16 cellular contexts compared by ENCODE assay signal in the genomic region with DNA sequence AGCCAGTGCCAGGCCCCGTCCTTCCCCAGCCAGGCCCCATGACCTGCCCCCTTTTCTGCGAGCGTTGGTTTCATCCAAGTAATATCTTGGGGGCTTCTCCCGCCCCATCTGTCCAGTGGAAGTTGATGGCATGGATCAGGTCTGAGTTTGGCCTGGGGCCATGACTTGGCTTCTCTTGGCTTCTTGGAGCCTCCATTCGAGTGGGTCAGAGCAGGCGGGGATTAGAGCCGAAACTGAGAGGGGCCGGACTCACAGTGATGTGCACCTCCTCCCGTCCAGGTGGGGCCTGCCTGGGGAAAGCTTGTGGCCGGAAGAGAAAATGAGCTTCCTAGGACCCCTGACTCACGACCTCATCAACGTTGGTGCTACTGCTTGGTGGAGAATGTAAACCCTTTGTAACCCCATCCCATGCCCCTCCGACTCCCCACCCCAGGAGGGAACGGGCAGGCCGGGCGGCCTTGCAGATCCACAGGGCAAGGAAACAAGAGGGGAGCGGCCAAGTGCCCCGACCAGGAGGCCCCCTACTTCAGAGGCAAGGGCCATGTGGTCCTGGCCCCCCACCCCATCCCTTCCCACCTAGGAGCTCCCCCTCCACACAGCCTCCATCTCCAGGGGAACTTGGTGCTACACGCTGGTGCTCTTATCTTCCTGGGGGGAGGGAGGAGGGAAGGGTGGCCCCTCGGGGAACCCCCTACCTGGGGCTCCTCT. TPM values are rescaled to one million over a fixed set of nuclear protein-coding genes. Genes with fewer than 3 reads are reported as not detected.
DNase-seq lines count a peak whose midpoint lies in the region; ATAC-seq and TF ChIP-seq lines count a peak whose summit lies in the region.
"Had no signal": no experiment of that assay in that cellular context is flagged by ENCODE, and none has a peak within 500 bp of the region (broad histone marks: within the 10 kb centered on the region; RNA-seq: fewer than 3 reads in every experiment).

No MANE protein-coding gene starts in this region.

- peaks cover 5% of the 10 kb centered on the region for H3F3A ChIP-seq in SK-N-SH (replicated peaks; ENCODE audit: insufficient read depth)

- no peaks in the 10 kb centered on the region for H3K4me1 ChIP-seq in SK-N-SH (ENCODE audit: control insufficient read depth in 1 of 2, insufficient read depth in 2 of 2, low read depth in 1 of 2, low read length in 1 of 2)
- H3K4me1 ChIP-seq in lower lobe of right lung: no peaks in the 10 kb centered on the region
- H3K4me1 ChIP-seq in thoracic aorta (ENCODE audit: control insufficient read depth in 1 of 2, low read depth in 2 of 2): no peaks in the 10 kb centered on the region
- H3K4me1 ChIP-seq: heart left ventricle, prostate gland, testis had no signal

- TF ChIP-seq CTCF in SK-N-SH (IDR thresholded peaks at IDR 0.05): no peak
- TF ChIP-seq CTCF in RWPE1 (conservative IDR thresholded peaks at IDR 0.05; ENCODE audit: low read depth): no peak
- TF ChIP-seq CTCF in lower lobe of right lung (IDR thresholded peaks at IDR 0.05): no peak
- TF ChIP-seq CTCF in thoracic aorta (IDR thresholded peaks at IDR 0.05): no peak

- no peak for TF ChIP-seq EP300 in SK-N-SH (IDR thresholded peaks at IDR 0.05; ENCODE audit: borderline replicate concordance in 1 of 2, low read depth in 1 of 2, low read length in 1 of 2)

- H3K9ac ChIP-seq in SK-N-SH: no peak overlapping the region

- H3K79me2 ChIP-seq in SK-N-SH (ENCODE audit: insufficient read depth): no peaks in the 10 kb centered on the region

- ATAC-seq in SK-N-SH treated with all-trans-retinoic acid at 6 μM for 48 hours: no peak
- ATAC-seq in lower lobe of right lung: peak in 1 of 2 donors; percentile 3
- peak; percentile 11 for ATAC-seq in thoracic aorta (ENCODE audit: insufficient number of reproducible peaks, low FRiP score, low read depth)
- ATAC-seq in activated CD4-positive, CD25-positive, alpha-beta regulatory T cell treated with anti-CD3 and anti-CD28 coated beads, Interleukin-2, amount 50 U/mL, for 24 hours: no peak
- ATAC-seq in HG03095 (IDR thresholded peaks at IDR 0.05; ENCODE audit: unreplicated experiment): no peak

- DNase-seq in SK-N-SH (no peak), RWPE1 (ENCODE audit: low spot score) (no peak), lower lobe of right lung (peak; percentile 43), thoracic aorta (ENCODE audit: low spot score) (no peak), AG20443 (ENCODE audit: low spot score) (no peak)

- TF ChIP-seq RAD21 in SK-N-SH (IDR thresholded peaks at IDR 0.05; ENCODE audit: low read length): no peak

- WGBS in SK-N-SH (ENCODE audit: low lambda C conversion rate): 88% methylated on average over 17 of the region's 20 CpGs

- H3K4me3 ChIP-seq in SK-N-SH (ENCODE audit: low read depth in 2 of 2, low read length in 1 of 2) (no peak overlapping the region), lower lobe of right lung (no peak overlapping the region), thoracic aorta (no peak overlapping the region)
- H3K4me3 ChIP-seq: heart left ventricle, prostate gland, testis had no signal

- H3K9me2 ChIP-seq in SK-N-SH: no peaks in the 10 kb centered on the region

- H3K27ac ChIP-seq in SK-N-SH (ENCODE audit: low read depth in 2 of 2, low read length in 1 of 2): no peak overlapping the region
- 0 out of 2 replicates have a peak overlapping the region, but pooled peaks have one; percentile 50 for H3K27ac ChIP-seq in RWPE1
- no peak overlapping the region for H3K27ac ChIP-seq in lower lobe of right lung
- H3K27ac ChIP-seq in thoracic aorta: peak overlapping the region; percentile 37 to 62
- H3K27ac ChIP-seq: 22Rv1, epithelial cell of prostate, prostate gland, testis had no signal

- intact Hi-C loops in lower lobe of right lung (cut with DNase I): no loop called here

- no peaks in the 10 kb centered on the region for H4K20me1 ChIP-seq in SK-N-SH (ENCODE audit: insufficient read depth)

- H3K36me3 ChIP-seq in SK-N-SH (replicated peaks in 1 of 2; ENCODE audit: control insufficient read depth in 1 of 2, insufficient read depth in 2 of 2, low read length in 1 of 2) (no peaks in the 10 kb centered on the region), lower lobe of right lung (peaks cover 23% of the 10 kb centered on the region), thoracic aorta (peaks cover 33% of the 10 kb centered on the region)
- H3K36me3 ChIP-seq: prostate gland had no signal

- peak overlapping the region; percentile 29; the same call in 1 of the 2 replicates for H2AFZ ChIP-seq in SK-N-SH (ENCODE audit: low read depth)

- no peak overlapping the region for H3K4me2 ChIP-seq in SK-N-SH

- H3K27me3 ChIP-seq in SK-N-SH (ENCODE audit: insufficient read depth) (no peaks in the 10 kb centered on the region), lower lobe of right lung (ENCODE audit: low read depth) (no peaks in the 10 kb centered on the region), thoracic aorta (replicated peaks; ENCODE audit: insufficient read depth) (no peaks in the 10 kb centered on the region)
- H3K27me3 ChIP-seq: heart left ventricle, testis had no signal

- no peaks in the 10 kb centered on the region for H3K9me3 ChIP-seq in SK-N-SH
- no peaks in the 10 kb centered on the region for H3K9me3 ChIP-seq in lower lobe of right lung
- no peaks in the 10 kb centered on the region for H3K9me3 ChIP-seq in thoracic aorta
- H3K9me3 ChIP-seq: heart left ventricle, prostate gland, testis had no signal

- POLR2A ChIA-PET in SK-N-SH (lab: Yijun Ruan, JAX) (interaction anchor here (0.9 kb wide), 1 partner anchor 105 kb away, joined by 4 read pairs; a partner anchor contains a TSS), RWPE1 (lab: Yijun Ruan, JAX; ENCODE audit: low non-redundant PET) (no interaction called here)

- CTCF ChIA-PET in SK-N-SH (lab: Yijun Ruan, JAX) (interaction anchor here (0.6 to 7.4 kb wide), 35 partner anchors 10 to 332 kb away, joined by 3 to 54 read pairs (median 4); a partner anchor contains a TSS), RWPE1 (lab: Yijun Ruan, JAX) (interaction anchor here (0.6 to 1.1 kb wide), 17 partner anchors 9 to 332 kb away, joined by 3 to 6 read pairs (median 3); a partner anchor contains a TSS)

TF ChIP-seq in SK-N-SH, 30 proteins besides CTCF, POLR2A, EP300 and RAD21 (continues in another document):
- TF ChIP-seq JUND (IDR thresholded peaks at IDR 0.05) (no peak), MXI1 (IDR thresholded peaks at IDR 0.05; ENCODE audit: low read depth, low read length) (no peak), MEF2A (IDR thresholded peaks at IDR 0.05; ENCODE audit: borderline replicate concordance, low read depth) (no peak), NRF1 (IDR thresholded peaks at IDR 0.05; ENCODE audit: low read depth, low read length) (no peak), RXRA (IDR thresholded peaks at IDR 0.05; ENCODE audit: borderline replicate concordance, low read depth) (no peak), YY1 (IDR thresholded peaks at IDR 0.05; ENCODE audit: low read depth) (no peak), NFIC (IDR thresholded peaks at IDR 0.05; ENCODE audit: borderline replicate concordance) (no peak)
- TF ChIP-seq, protein P1, sequence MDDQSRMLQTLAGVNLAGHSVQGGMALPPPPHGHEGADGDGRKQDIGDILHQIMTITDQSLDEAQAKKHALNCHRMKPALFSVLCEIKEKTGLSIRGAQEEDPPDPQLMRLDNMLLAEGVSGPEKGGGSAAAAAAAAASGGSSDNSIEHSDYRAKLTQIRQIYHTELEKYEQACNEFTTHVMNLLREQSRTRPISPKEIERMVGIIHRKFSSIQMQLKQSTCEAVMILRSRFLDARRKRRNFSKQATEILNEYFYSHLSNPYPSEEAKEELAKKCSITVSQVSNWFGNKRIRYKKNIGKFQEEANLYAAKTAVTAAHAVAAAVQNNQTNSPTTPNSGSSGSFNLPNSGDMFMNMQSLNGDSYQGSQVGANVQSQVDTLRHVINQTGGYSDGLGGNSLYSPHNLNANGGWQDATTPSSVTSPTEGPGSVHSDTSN (IDR thresholded peaks at IDR 0.05): no peak

TF ChIP-seq in SK-N-SH treated with all-trans-retinoic acid at 6 μM for 48 hours, 23 proteins besides CTCF, POLR2A, EP300 and RAD21 (continues in another document):
- TF ChIP-seq, protein P2, sequence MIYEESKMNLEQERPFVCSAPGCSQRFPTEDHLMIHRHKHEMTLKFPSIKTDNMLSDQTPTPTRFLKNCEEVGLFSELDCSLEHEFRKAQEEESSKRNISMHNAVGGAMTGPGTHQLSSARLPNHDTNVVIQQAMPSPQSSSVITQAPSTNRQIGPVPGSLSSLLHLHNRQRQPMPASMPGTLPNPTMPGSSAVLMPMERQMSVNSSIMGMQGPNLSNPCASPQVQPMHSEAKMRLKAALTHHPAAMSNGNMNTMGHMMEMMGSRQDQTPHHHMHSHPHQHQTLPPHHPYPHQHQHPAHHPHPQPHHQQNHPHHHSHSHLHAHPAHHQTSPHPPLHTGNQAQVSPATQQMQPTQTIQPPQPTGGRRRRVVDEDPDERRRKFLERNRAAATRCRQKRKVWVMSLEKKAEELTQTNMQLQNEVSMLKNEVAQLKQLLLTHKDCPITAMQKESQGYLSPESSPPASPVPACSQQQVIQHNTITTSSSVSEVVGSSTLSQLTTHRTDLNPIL (CRISPR knock-in tag; IDR thresholded peaks at IDR 0.05; ENCODE audit: low read depth): no peak
- TF ChIP-seq, protein P3, sequence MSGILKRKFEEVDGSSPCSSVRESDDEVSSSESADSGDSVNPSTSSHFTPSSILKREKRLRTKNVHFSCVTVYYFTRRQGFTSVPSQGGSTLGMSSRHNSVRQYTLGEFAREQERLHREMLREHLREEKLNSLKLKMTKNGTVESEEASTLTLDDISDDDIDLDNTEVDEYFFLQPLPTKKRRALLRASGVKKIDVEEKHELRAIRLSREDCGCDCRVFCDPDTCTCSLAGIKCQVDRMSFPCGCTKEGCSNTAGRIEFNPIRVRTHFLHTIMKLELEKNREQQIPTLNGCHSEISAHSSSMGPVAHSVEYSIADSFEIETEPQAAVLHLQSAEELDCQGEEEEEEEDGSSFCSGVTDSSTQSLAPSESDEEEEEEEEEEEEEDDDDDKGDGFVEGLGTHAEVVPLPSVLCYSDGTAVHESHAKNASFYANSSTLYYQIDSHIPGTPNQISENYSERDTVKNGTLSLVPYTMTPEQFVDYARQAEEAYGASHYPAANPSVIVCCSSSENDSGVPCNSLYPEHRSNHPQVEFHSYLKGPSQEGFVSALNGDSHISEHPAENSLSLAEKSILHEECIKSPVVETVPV (CRISPR knock-in tag; IDR thresholded peaks at IDR 0.05): no peak
- TF ChIP-seq ZFP3 (CRISPR knock-in tag; IDR thresholded peaks at IDR 0.05): no peak
- no peak for TF ChIP-seq RARB (CRISPR knock-in tag; IDR thresholded peaks at IDR 0.05)
- no peak for TF ChIP-seq ZNF565 (CRISPR knock-in tag; conservative IDR thresholded peaks at IDR 0.05; ENCODE audit: low read depth)
- TF ChIP-seq TOX (CRISPR knock-in tag; IDR thresholded peaks at IDR 0.05; ENCODE audit: borderline replicate concordance): no peak
- TF ChIP-seq ZNF8 (CRISPR knock-in tag; IDR thresholded peaks at IDR 0.05): no peak

RNA-seq across cellular contexts. Expression of a gene that starts 15.1 kb away (rescaled TPM):
- polyA plus RNA-seq in SK-N-SH (2012; rRNA removed): 64.4 and 86.6 TPM in 2 replicates
- polyA plus RNA-seq in SK-N-SH (2012; cell fraction: cytosol; rRNA removed): 46.4 and 70.1 TPM in 2 replicates
- 118 and 178 TPM in 2 replicates for polyA plus RNA-seq in SK-N-SH (2012; cell fraction: nucleus; rRNA removed)
- total RNA-seq in lower lobe of right lung (48.6 TPM), thoracic aorta (10 to 100 TPM; 19.7 to 19.9 TPM)

RNA-seq across cellular contexts. Expression of a gene that starts 40.6 kb away (rescaled TPM):
- 8.9 and 12.5 TPM in 2 replicates for polyA plus RNA-seq in SK-N-SH (2012; rRNA removed)
- 3.6 and 6.1 TPM in 2 replicates for polyA plus RNA-seq in SK-N-SH (2012; cell fraction: cytosol; rRNA removed)
- polyA plus RNA-seq in SK-N-SH (2012; cell fraction: nucleus; rRNA removed): 10.6 and 13.4 TPM in 2 replicates
- total RNA-seq in lower lobe of right lung: 83.3 TPM
- total RNA-seq in thoracic aorta: 1,000 to 10,000 TPM; 1,484 to 3,836 TPM
- total RNA-seq: CD8-positive, alpha-beta T cell; T-helper 2 cell treated with Interferon-gamma antibody and Interleukin-4, amounts not matched to agents 100 ng/mL and 5 ng/mL, for 36 hours had no signal
- polyA plus RNA-seq: mammary epithelial cell had no signal

Comparison
In these comparisons a context has a peak if more than half of its experiments do, and no peak if none do; other contexts are left out.
1. H3K27ac ChIP-seq: peak in RWPE1 (single experiment) and thoracic aorta (2 of 2); none in SK-N-SH (0 of 2) and lower lobe of right lung (single experiment).
2. RNA of a gene that starts 40.6 kb away (total RNA-seq): 1,484 to 3,836 TPM in thoracic aorta; 83.3 TPM in lower lobe of right lung (single experiment); every median in the first group is over 10 times any median in the second.